14 cellular contexts compared by ENCODE assay signal in the genomic region with DNA sequence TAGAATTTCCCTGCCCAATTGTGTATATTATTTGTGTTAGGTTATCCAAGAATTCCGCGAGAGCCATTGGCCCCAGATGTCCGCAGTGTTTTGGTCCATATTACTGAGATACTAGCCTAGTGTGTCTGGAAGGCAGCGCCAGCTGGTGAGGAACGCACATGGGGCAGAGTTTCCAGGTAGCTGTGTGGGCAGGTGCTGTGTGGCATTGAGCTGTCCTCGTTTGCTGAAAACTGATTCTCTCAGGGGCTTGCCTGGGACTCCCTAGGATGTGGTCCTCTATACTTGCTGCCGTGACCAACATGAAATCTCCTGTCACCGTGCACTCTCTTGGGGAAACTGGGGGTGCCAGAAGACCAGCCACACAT.
DNase-seq lines count a peak whose midpoint lies in the region; ATAC-seq and TF ChIP-seq lines count a peak whose summit lies in the region.
"Had no signal": no experiment of that assay in that cellular context is flagged by ENCODE, and none has a peak within 500 bp of the region (broad histone marks: within the 10 kb centered on the region; RNA-seq: fewer than 3 reads in every experiment).

No MANE protein-coding gene starts in this region.

- TF ChIP-seq CTCF in hepatocyte (IDR thresholded peaks at IDR 0.05; ENCODE audit: poor library complexity): no peak
- TF ChIP-seq CTCF in smooth muscle cell (IDR thresholded peaks at IDR 0.05; ENCODE audit: borderline replicate concordance, insufficient read depth, poor library complexity, severe bottlenecking): no peak

- no peaks in the 10 kb centered on the region for H3K9me2 ChIP-seq in hepatocyte (replicated peaks; ENCODE audit: insufficient read depth)
- no peaks in the 10 kb centered on the region for H3K9me2 ChIP-seq in Karpas-422 (replicated peaks; ENCODE audit: insufficient read depth, low read length)

- H3K79me2 ChIP-seq in hepatocyte (peaks cover 97% of the 10 kb centered on the region), smooth muscle cell (ENCODE audit: low read depth) (peaks cover 100% of the 10 kb centered on the region), Karpas-422 (ENCODE audit: low read length) (no peaks in the 10 kb centered on the region)

- no peaks in the 10 kb centered on the region for H3K9me3 ChIP-seq in hepatocyte (ENCODE audit: low read depth)
- H3K9me3 ChIP-seq in smooth muscle cell (replicated peaks; ENCODE audit: low read depth): no peaks in the 10 kb centered on the region
- no peaks in the 10 kb centered on the region for H3K9me3 ChIP-seq in Karpas-422 (ENCODE audit: low read length)

- no peak overlapping the region for H3K4me3 ChIP-seq in hepatocyte
- H3K4me3 ChIP-seq in smooth muscle cell: no peak overlapping the region
- H3K4me3 ChIP-seq in Karpas-422 (ENCODE audit: low read length): no peak overlapping the region

- H4K20me1 ChIP-seq in hepatocyte (ENCODE audit: insufficient read depth, poor library complexity, severe bottlenecking) (peaks cover 45% of the 10 kb centered on the region), smooth muscle cell (ENCODE audit: low read depth) (peaks cover 98% of the 10 kb centered on the region), Karpas-422 (ENCODE audit: insufficient read depth, low read depth, low read length) (peaks cover 26% of the 10 kb centered on the region)

- no peak overlapping the region for H3K9ac ChIP-seq in smooth muscle cell (ENCODE audit: low read depth)
- H3K9ac ChIP-seq in Karpas-422 (ENCODE audit: low read length): no peak overlapping the region

- H3K27me3 ChIP-seq in hepatocyte: no peaks in the 10 kb centered on the region
- no peaks in the 10 kb centered on the region for H3K27me3 ChIP-seq in smooth muscle cell (ENCODE audit: low read depth)
- H3K27me3 ChIP-seq in Karpas-422 (ENCODE audit: low read length): no peaks in the 10 kb centered on the region

- no peak overlapping the region for H3K4me2 ChIP-seq in hepatocyte
- H3K4me2 ChIP-seq in smooth muscle cell: no peak overlapping the region
- no peak overlapping the region for H3K4me2 ChIP-seq in Karpas-422 (ENCODE audit: low read depth, low read length, poor library complexity, severe bottlenecking)

- peaks cover 49% of the 10 kb centered on the region for H3F3A ChIP-seq in smooth muscle cell (ENCODE audit: low read depth)

- H2AFZ ChIP-seq in hepatocyte (no peak overlapping the region), smooth muscle cell (ENCODE audit: low read depth) (no peak overlapping the region), Karpas-422 (ENCODE audit: low read length) (no peak overlapping the region)

- H3K36me3 ChIP-seq in hepatocyte (replicated peaks; ENCODE audit: insufficient read depth, low read depth): no peaks in the 10 kb centered on the region
- no peaks in the 10 kb centered on the region for H3K36me3 ChIP-seq in smooth muscle cell (ENCODE audit: low read depth)
- H3K36me3 ChIP-seq in Karpas-422 (ENCODE audit: insufficient read depth, low read length): no peaks in the 10 kb centered on the region

- H3K4me1 ChIP-seq in hepatocyte (ENCODE audit: insufficient read depth) (peaks cover 78% of the 10 kb centered on the region), smooth muscle cell (ENCODE audit: low read depth) (peaks cover 38% of the 10 kb centered on the region), Karpas-422 (ENCODE audit: low read length) (peaks cover 25% of the 10 kb centered on the region)

- H3K27ac ChIP-seq in hepatocyte: peak overlapping the region; percentile 76
- peak overlapping the region; percentile 64 for H3K27ac ChIP-seq in smooth muscle cell (ENCODE audit: low read depth)
- no peak overlapping the region for H3K27ac ChIP-seq in Karpas-422 (ENCODE audit: low read length)

- WGBS in hepatocyte (ENCODE audit: low lambda C conversion rate, missing lambda C conversion rate): 86% methylated on average over 8 of the region's 8 CpGs
- WGBS in smooth muscle cell (ENCODE audit: low lambda C conversion rate): 95% methylated on average over 8 of the region's 8 CpGs

- ATAC-seq in HG02870 (IDR thresholded peaks at IDR 0.05; ENCODE audit: unreplicated experiment): no peak
- ATAC-seq in GM21528 (IDR thresholded peaks at IDR 0.05; ENCODE audit: low FRiP score, unreplicated experiment): no peak
- no peak for ATAC-seq in GM19324 (IDR thresholded peaks at IDR 0.05; ENCODE audit: low FRiP score, unreplicated experiment)
- ATAC-seq: activated naive CD4-positive, alpha-beta T cell treated with anti-CD3 and anti-CD28 coated beads, Interleukin-2, amount 50 U/mL, for 72 hours had no signal

- DNase-seq in DMS153 (lab: John Stamatoyannopoulos, UW) (peak; percentile 45), NCI-H2196 treated with DMSO at 0.1 percent for 48 hours (lab: John Stamatoyannopoulos, UW; ENCODE audit: unreplicated experiment) (peak; percentile 37), hepatocyte (ENCODE audit: low spot score) (no peak), smooth muscle cell (lab: John Stamatoyannopoulos, UW; ENCODE audit: unreplicated experiment) (no peak), Karpas-422 (no peak)
- DNase-seq: AML-193, H9, naive B cell, SHP77 treated with DMSO at 0.1 percent for 48 hours, small intestine had no signal

Comparison
In these comparisons a context has a peak if more than half of its experiments do, and no peak if none do; other contexts are left out.
1. DNase-seq: peak in DMS153 (single experiment) and NCI-H2196 treated with DMSO at 0.1 percent for 48 hours (single experiment); none in hepatocyte (single experiment), smooth muscle cell (single experiment) and Karpas-422 (single experiment).